16 cellular contexts compared by ENCODE assay signal in genomic region chr4:148004228-148004813, GRCh38.
A peak's percentile ranks its signal among the peaks of the same experiment; 100 is the strongest.
DNase-seq lines count a peak whose midpoint lies in the region; ATAC-seq and TF ChIP-seq lines count a peak whose summit lies in the region.
"Had no signal": no experiment of that assay in that cellular context is flagged by ENCODE, and none has a peak within 500 bp of the region (broad histone marks: within the 10 kb centered on the region; RNA-seq: fewer than 3 reads in every experiment).

No MANE protein-coding gene starts in this region.

- H3K4me1 Mint-ChIP-seq in central memory CD8-positive, alpha-beta T cell: peaks cover 18% of the 10 kb centered on the region
- H3K4me1 Mint-ChIP-seq in H9: no peaks in the 10 kb centered on the region; a peak in 2 of 4 replicates
- H3K4me1 Mint-ChIP-seq in chondrocyte (ENCODE audit: low read depth): peaks cover 27% of the 10 kb centered on the region

- no peak overlapping the region for H2BK5ac ChIP-seq in H9 (ENCODE audit: insufficient read length, low read length)

- H3K27ac ChIP-seq in HEK293 (ENCODE audit: extremely low read depth, low read depth, low read length) (no peak overlapping the region), osteoblast (ENCODE audit: low read depth, low read length) (peak overlapping the region; percentile 40), H9 (ENCODE audit: insufficient read length, low read depth, low read length) (no peak overlapping the region)
- H3K27ac ChIP-seq: lower lobe of right lung had no signal

- H2BK12ac ChIP-seq in H9 (ENCODE audit: insufficient read length, low read depth, low read length): no peak overlapping the region

- H3K4me2 ChIP-seq in osteoblast (ENCODE audit: insufficient read depth, low read length) (peak overlapping the region; percentile 17), H9 (ENCODE audit: insufficient read depth, insufficient read length, low read length) (no peak overlapping the region)

- no peak overlapping the region for H3K14ac ChIP-seq in H9 (ENCODE audit: insufficient read depth, low read length)

- WGBS in H9 (ENCODE audit: extremely low coverage, insufficient read length, low lambda C conversion rate): no CpG with 5 or more reads among the region's 6 CpGs

- H4K91ac ChIP-seq in H9 (ENCODE audit: insufficient read length, low read depth, low read length): no peak overlapping the region

- H3K79me1 ChIP-seq in H9 (ENCODE audit: insufficient read depth, low read depth, low read length, poor library complexity, severe bottlenecking): no peaks in the 10 kb centered on the region

- H2BK20ac ChIP-seq in H9 (ENCODE audit: low read depth, low read length, poor library complexity, severe bottlenecking): no peak overlapping the region

- H4K8ac ChIP-seq in H9 (replicated peaks; ENCODE audit: insufficient read length, low read depth, low read length): no peak overlapping the region

- no peaks in the 10 kb centered on the region for H3K27me3 Mint-ChIP-seq in central memory CD8-positive, alpha-beta T cell
- H3K27me3 Mint-ChIP-seq in H9 (ENCODE audit: low read depth) (peaks cover 2% of the 10 kb centered on the region; the same call in 1 of the 2 replicates), chondrocyte (ENCODE audit: low read depth) (no peaks in the 10 kb centered on the region)

- peak; percentile 41 for DNase-seq in Daoy (ENCODE audit: low read depth)
- no peak for DNase-seq in central memory CD8-positive, alpha-beta T cell (ENCODE audit: low spot score in 2 of 2)
- no peak for DNase-seq in osteoblast (ENCODE audit: insufficient read length, low spot score, missing footprints)
- DNase-seq in KBM-7: no peak
- no peak for DNase-seq in H9
- DNase-seq in chondrocyte (ENCODE audit: low spot score): no peak
- DNase-seq: activated T-cell treated with anti-CD3 and anti-CD28 coated beads, Interleukin-2, amount 50 U/mL, for 4 hours; lower lobe of right lung; NCI-H1417 treated with DMSO at 0.1 percent for 48 hours; NCI-H526 treated with DMSO at 0.1 percent for 48 hours; RPMI8226; small intestine had no signal

- in situ Hi-C loops in KBM-7 (cut with MboI; ENCODE audit: low pct_unique_long_range_greater_than_20kb, low sequenced_read_pairs): no loop called here

- H3K36me3 Mint-ChIP-seq in central memory CD8-positive, alpha-beta T cell (ENCODE audit: insufficient read depth): peaks cover 2% of the 10 kb centered on the region
- H3K36me3 Mint-ChIP-seq in H9 (ENCODE audit: insufficient read depth in 1 of 3, low read depth in 3 of 3) (peaks cover 0 to 9% (median 9%) of the 10 kb centered on the region in 3 experiments; a peak in 4 of 7 replicates), chondrocyte (ENCODE audit: low read depth) (peaks cover 19% of the 10 kb centered on the region)

- H4K5ac ChIP-seq in H9 (ENCODE audit: insufficient read length, low read depth, low read length): no peak overlapping the region

- no peak overlapping the region for H3K56ac ChIP-seq in H9 (ENCODE audit: insufficient read length, low read depth, low read length)

- H3K27me3 ChIP-seq in osteoblast (ENCODE audit: insufficient read depth, low read length) (no peaks in the 10 kb centered on the region), H9 (ENCODE audit: insufficient read depth, low read length) (no peaks in the 10 kb centered on the region)

- no peak overlapping the region for H3K9ac ChIP-seq in H9 (ENCODE audit: extremely low read depth, insufficient read length, low read length)

- peaks cover 9% of the 10 kb centered on the region for H4K20me1 ChIP-seq in osteoblast (ENCODE audit: insufficient read depth, low read length)
- no peaks in the 10 kb centered on the region for H4K20me1 ChIP-seq in H9 (ENCODE audit: control insufficient read depth, insufficient read depth, insufficient read length)

- H2BK120ac ChIP-seq in H9 (ENCODE audit: low read depth, low read length, poor library complexity, severe bottlenecking): no peak overlapping the region

- H3K4me1 ChIP-seq in HEK293 (ENCODE audit: control insufficient read depth, insufficient read depth, low read length) (peaks cover 4% of the 10 kb centered on the region; the same call in 1 of the 2 replicates), osteoblast (ENCODE audit: insufficient read depth, low read length) (peaks cover 23% of the 10 kb centered on the region), H9 (ENCODE audit: insufficient read depth, low read length) (no peaks in the 10 kb centered on the region; the same call in 1 of the 2 replicates)

- H3T11ph ChIP-seq in H9 (ENCODE audit: low read length): no peak overlapping the region

- CTCF ChIA-PET in HEK293 (lab: Yijun Ruan, JAX): no interaction called here

- no peaks in the 10 kb centered on the region for H3K36me3 ChIP-seq in HEK293 (ENCODE audit: control insufficient read depth in 2 of 2, insufficient read depth in 1 of 2, low read length in 2 of 2)
- H3K36me3 ChIP-seq in osteoblast (ENCODE audit: insufficient read depth, low read length): no peaks in the 10 kb centered on the region
- H3K36me3 ChIP-seq: lower lobe of right lung had no signal

- no peak overlapping the region for H3K27ac Mint-ChIP-seq in central memory CD8-positive, alpha-beta T cell (ENCODE audit: low read depth)
- H3K27ac Mint-ChIP-seq in H9: no peak overlapping the region
- H3K27ac Mint-ChIP-seq in chondrocyte (ENCODE audit: unreplicated experiment): no peak overlapping the region
- H3K27ac Mint-ChIP-seq: T-helper 1 cell treated with Interleukin-12 subunit alpha and Interleukin-12 subunit beta and Interleukin-4 antibody, amounts not matched to agents 30 μg/mL and 1 μg/mL, for 36 hours had no signal

- H3K4me3 ChIP-seq in HEK293 (ENCODE audit: low read depth, low read length) (no peak overlapping the region), osteoblast (ENCODE audit: insufficient read depth, low read length) (no peak overlapping the region)
- H3K4me3 ChIP-seq: lower lobe of right lung had no signal

- H3K4me3 Mint-ChIP-seq in central memory CD8-positive, alpha-beta T cell: peak overlapping the region; percentile 26
- H3K4me3 Mint-ChIP-seq in H9 (no peak overlapping the region), chondrocyte (ENCODE audit: unreplicated experiment) (no peak overlapping the region)
- H3K4me3 Mint-ChIP-seq: activated T-cell treated with anti-CD3 and anti-CD28 coated beads, Interleukin-2, amount 50 U/mL, for 4 hours; T-helper 1 cell treated with Interleukin-12 subunit alpha and Interleukin-12 subunit beta and Interleukin-4 antibody, amounts not matched to agents 30 μg/mL and 1 μg/mL, for 36 hours had no signal

- no peaks in the 10 kb centered on the region for H3K9me3 ChIP-seq in HEK293 (ENCODE audit: control insufficient read depth, insufficient read depth, low read depth, low read length)
- H3K9me3 ChIP-seq in osteoblast (ENCODE audit: low read depth, low read length): no peaks in the 10 kb centered on the region
- H3K9me3 ChIP-seq in H9 (ENCODE audit: control insufficient read depth, low read depth, low read length): no peaks in the 10 kb centered on the region
- H3K9me3 ChIP-seq: lower lobe of right lung had no signal

- no peak overlapping the region for H2BK15ac ChIP-seq in H9 (ENCODE audit: low read depth, low read length)

- no peak for ATAC-seq in central memory CD8-positive, alpha-beta T cell (replicated peaks; ENCODE audit: extremely low read depth, poor library complexity, severe bottlenecking)
- no peak for ATAC-seq in HG03354 (IDR thresholded peaks at IDR 0.05; ENCODE audit: poor library complexity, severe bottlenecking, unreplicated experiment)
- ATAC-seq: activated T-cell treated with anti-CD3 and anti-CD28 coated beads, Interleukin-2, amount 50 U/mL, for 4 hours; esophagus mucosa; lower lobe of right lung had no signal

- H3K4ac ChIP-seq in H9 (ENCODE audit: low read depth, low read length): no peak overlapping the region

- peaks cover 3% of the 10 kb centered on the region for H3K79me2 ChIP-seq in osteoblast (ENCODE audit: insufficient read depth, low read length)
- no peaks in the 10 kb centered on the region for H3K79me2 ChIP-seq in H9 (ENCODE audit: insufficient read depth, low read length)

- no peak for TF ChIP-seq CTCF in HEK293 (tag by site-specific recombination; IDR thresholded peaks at IDR 0.05)
- no peak for TF ChIP-seq CTCF in osteoblast (IDR thresholded peaks at IDR 0.05; ENCODE audit: extremely low read depth, low read depth, low read length)
- no peak for TF ChIP-seq CTCF in H9 (conservative IDR thresholded peaks at IDR 0.05)
- no peak for TF ChIP-seq CTCF in chondrocyte (IDR thresholded peaks at IDR 0.05)

- H3K9me3 Mint-ChIP-seq in central memory CD8-positive, alpha-beta T cell: no peaks in the 10 kb centered on the region
- H3K9me3 Mint-ChIP-seq in H9 (peaks cover 7 to 9% of the 10 kb centered on the region in 2 experiments; a peak in 3 of 5 replicates), chondrocyte (ENCODE audit: low read depth) (no peaks in the 10 kb centered on the region)
- H3K9me3 Mint-ChIP-seq: activated T-cell treated with anti-CD3 and anti-CD28 coated beads, Interleukin-2, amount 50 U/mL, for 4 hours had no signal

- POLR2A ChIA-PET in HEK293 (lab: Yijun Ruan, JAX): no interaction called here

- no peaks in the 10 kb centered on the region for H3K23me2 ChIP-seq in H9 (ENCODE audit: insufficient read length, low read depth, low read length, poor library complexity, severe bottlenecking)

- H2AFZ ChIP-seq in osteoblast (ENCODE audit: low read length): peak overlapping the region; percentile 36
- H2AFZ ChIP-seq in H9 (ENCODE audit: low read length): no peak overlapping the region

- H3K23ac ChIP-seq in H9 (ENCODE audit: insufficient read length, low read depth, low read length): no peak overlapping the region

- no peak overlapping the region for H3K18ac ChIP-seq in H9 (ENCODE audit: insufficient read length, low read depth, low read length)

- H2AK5ac ChIP-seq in H9 (ENCODE audit: insufficient read length, low read length): no peak overlapping the region

TF ChIP-seq in HEK293, 187 proteins besides CTCF, POLR2A, EP300 and RAD21 (continues in another document):
- TF ChIP-seq ZNF76 (tag by site-specific recombination; IDR thresholded peaks at IDR 0.05; ENCODE audit: borderline replicate concordance, low read depth): no peak
- TF ChIP-seq ZNF362 (tag by site-specific recombination; IDR thresholded peaks at IDR 0.05): no peak
- no peak for TF ChIP-seq YY2 (tag by site-specific recombination; IDR thresholded peaks at IDR 0.05)
- no peak for TF ChIP-seq ZNF211 (tag by site-specific recombination; IDR thresholded peaks at IDR 0.05; ENCODE audit: low read depth)
- no peak for TF ChIP-seq GLIS1 (tag by site-specific recombination; IDR thresholded peaks at IDR 0.05)
- TF ChIP-seq FEZF1 (tag by site-specific recombination; IDR thresholded peaks at IDR 0.05): no peak
